Comparison of ENCODE assay signal across 8 cellular contexts in the genomic region with DNA sequence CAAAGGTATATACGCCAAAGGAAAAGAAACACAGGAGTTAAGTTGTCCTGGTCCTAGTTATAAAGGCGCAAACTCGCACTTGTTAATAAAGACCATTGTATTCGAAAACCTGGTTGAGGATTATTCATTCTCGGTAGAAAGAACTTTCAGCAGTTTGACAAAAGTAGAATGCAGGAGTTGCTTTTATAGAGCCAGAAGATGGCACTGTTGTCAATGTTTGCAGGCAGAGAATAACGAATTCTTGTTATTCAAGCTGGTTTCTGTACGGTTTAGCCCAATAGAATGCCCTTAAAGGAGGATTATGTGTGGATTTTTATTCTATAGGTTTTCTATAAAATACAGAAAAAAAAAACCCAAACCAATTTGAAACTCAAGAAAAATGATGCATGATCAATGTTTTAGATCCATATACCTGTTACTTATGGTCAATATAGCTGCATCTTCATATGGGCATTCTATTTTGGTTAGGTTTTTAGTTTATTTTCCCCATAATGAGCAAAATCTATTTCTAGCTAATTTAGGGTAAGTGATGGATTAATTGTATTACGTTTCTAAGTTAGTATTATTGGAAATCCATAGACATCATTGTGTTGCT.
DNase-seq lines count a peak whose midpoint lies in the region; ATAC-seq and TF ChIP-seq lines count a peak whose summit lies in the region.

No MANE protein-coding gene starts in this region.

- TF ChIP-seq CTCF in gastroesophageal sphincter (IDR thresholded peaks at IDR 0.05), result peak in 3 of 4 experiments; percentile 37 to 62 (median 38)

- TF ChIP-seq POLR2A in gastroesophageal sphincter (IDR thresholded peaks at IDR 0.05), result no peak

- H3K9me3 ChIP-seq in gastroesophageal sphincter, result no peaks in the 10 kb centered on the region

- no peak for TF ChIP-seq EP300 in gastroesophageal sphincter (IDR thresholded peaks at IDR 0.05)

- no peaks in the 10 kb centered on the region for H3K4me1 ChIP-seq in gastroesophageal sphincter

- H3K27ac ChIP-seq in gastroesophageal sphincter, result no peak overlapping the region

- ATAC-seq in GM21526 (IDR thresholded peaks at IDR 0.05; ENCODE audit: low FRiP score, unreplicated experiment), result peak; percentile 67
- no peak for ATAC-seq in gastroesophageal sphincter
- no peak for ATAC-seq in esophagus mucosa
- no peak for ATAC-seq in HG03159 (IDR thresholded peaks at IDR 0.05; ENCODE audit: unreplicated experiment)

- H3K4me3 ChIP-seq in gastroesophageal sphincter, result no peak overlapping the region
- H3K4me3 ChIP-seq in skeletal muscle cell (ENCODE audit: low read depth, low read length), result no peak overlapping the region

- DNase-seq in COLO829 (ENCODE audit: low spot score) (peak; percentile 30), NCI-H1105 treated with DMSO at 0.1 percent for 48 hours (lab: John Stamatoyannopoulos, UW) (peak; percentile 71), T1000 (lab: John Stamatoyannopoulos, UW) (peak; percentile 11), skeletal muscle cell (ENCODE audit: low read depth) (peak; percentile 28)

- no peaks in the 10 kb centered on the region for H3K36me3 ChIP-seq in gastroesophageal sphincter

- peaks cover 25% of the 10 kb centered on the region for H3K27me3 ChIP-seq in gastroesophageal sphincter

- 1 to 8% methylated on average over 8 of the region's 8 CpGs for WGBS in gastroesophageal sphincter (ENCODE audit: low coverage in 1 of 2), 2 donors

Comparison
In these comparisons a context has a peak if more than half of its experiments do, and no peak if none do; other contexts are left out.
1. DNase-seq: peak in every context shown above with its lines; median percentile 71 in NCI-H1105 treated with DMSO at 0.1 percent for 48 hours; 30 in COLO829; 28 in skeletal muscle cell; 11 in T1000.